ENCODE assay signal across 1 cellular context in the genomic region with DNA sequence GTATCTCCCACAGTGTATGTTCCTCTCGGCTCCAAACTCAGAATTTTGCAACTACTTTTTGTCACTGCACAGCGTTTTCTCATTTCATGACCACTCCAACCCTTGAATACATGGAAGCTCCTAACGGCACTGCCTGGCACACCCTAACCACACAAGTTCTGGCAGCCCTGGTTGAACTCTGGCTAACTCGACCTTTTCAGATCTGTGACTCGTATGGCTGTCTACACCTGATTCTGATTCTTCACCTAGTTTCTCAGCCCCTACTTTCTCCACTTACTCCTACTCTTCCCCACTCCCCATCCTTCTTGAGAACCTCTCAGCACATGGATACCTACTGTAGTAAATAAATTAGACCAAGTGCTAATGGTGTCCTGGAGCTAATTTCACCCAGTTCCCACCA.
TF ChIP-seq lines count a peak whose summit lies in the region.

No MANE protein-coding gene starts in this region.

TF ChIP-seq in IMR-90, 13 proteins besides CTCF, POLR2A, EP300 and RAD21 (continued from another document):
- TF ChIP-seq RCOR1 (IDR thresholded peaks at IDR 0.05; ENCODE audit: insufficient replicate concordance, low read length): no peak
- TF ChIP-seq MAFK (IDR thresholded peaks at IDR 0.05; ENCODE audit: low read depth, low read length): no peak
- no peak for TF ChIP-seq NFE2L2 (IDR thresholded peaks at IDR 0.05; ENCODE audit: low read depth, low read length)
- no peak for TF ChIP-seq BHLHE40 (IDR thresholded peaks at IDR 0.05; ENCODE audit: low read depth, low read length)
- TF ChIP-seq, protein P1, sequence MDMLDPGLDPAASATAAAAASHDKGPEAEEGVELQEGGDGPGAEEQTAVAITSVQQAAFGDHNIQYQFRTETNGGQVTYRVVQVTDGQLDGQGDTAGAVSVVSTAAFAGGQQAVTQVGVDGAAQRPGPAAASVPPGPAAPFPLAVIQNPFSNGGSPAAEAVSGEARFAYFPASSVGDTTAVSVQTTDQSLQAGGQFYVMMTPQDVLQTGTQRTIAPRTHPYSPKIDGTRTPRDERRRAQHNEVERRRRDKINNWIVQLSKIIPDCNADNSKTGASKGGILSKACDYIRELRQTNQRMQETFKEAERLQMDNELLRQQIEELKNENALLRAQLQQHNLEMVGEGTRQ (IDR thresholded peaks at IDR 0.05; ENCODE audit: low read depth, low read length): no peak
- TF ChIP-seq CHD1 (IDR thresholded peaks at IDR 0.05; ENCODE audit: low read depth, low read length): no peak
- no peak for TF ChIP-seq CEBPB (IDR thresholded peaks at IDR 0.05; ENCODE audit: low read depth, low read length)
- TF ChIP-seq, protein P2, sequence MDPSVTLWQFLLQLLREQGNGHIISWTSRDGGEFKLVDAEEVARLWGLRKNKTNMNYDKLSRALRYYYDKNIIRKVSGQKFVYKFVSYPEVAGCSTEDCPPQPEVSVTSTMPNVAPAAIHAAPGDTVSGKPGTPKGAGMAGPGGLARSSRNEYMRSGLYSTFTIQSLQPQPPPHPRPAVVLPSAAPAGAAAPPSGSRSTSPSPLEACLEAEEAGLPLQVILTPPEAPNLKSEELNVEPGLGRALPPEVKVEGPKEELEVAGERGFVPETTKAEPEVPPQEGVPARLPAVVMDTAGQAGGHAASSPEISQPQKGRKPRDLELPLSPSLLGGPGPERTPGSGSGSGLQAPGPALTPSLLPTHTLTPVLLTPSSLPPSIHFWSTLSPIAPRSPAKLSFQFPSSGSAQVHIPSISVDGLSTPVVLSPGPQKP (IDR thresholded peaks at IDR 0.05; ENCODE audit: borderline replicate concordance, low read depth, low read length): no peak
- TF ChIP-seq MAZ (IDR thresholded peaks at IDR 0.05; ENCODE audit: borderline replicate concordance, low read depth, low read length): no peak
- no peak for TF ChIP-seq FOS (IDR thresholded peaks at IDR 0.05; ENCODE audit: low read depth, low read length)
- TF ChIP-seq SMC3 (IDR thresholded peaks at IDR 0.05; ENCODE audit: low read depth, low read length): no peak
- TF ChIP-seq MXI1 (IDR thresholded peaks at IDR 0.05; ENCODE audit: borderline replicate concordance, low read depth, low read length): no peak
